ENCODE assay signal across 25 cellular contexts in the genomic region with DNA sequence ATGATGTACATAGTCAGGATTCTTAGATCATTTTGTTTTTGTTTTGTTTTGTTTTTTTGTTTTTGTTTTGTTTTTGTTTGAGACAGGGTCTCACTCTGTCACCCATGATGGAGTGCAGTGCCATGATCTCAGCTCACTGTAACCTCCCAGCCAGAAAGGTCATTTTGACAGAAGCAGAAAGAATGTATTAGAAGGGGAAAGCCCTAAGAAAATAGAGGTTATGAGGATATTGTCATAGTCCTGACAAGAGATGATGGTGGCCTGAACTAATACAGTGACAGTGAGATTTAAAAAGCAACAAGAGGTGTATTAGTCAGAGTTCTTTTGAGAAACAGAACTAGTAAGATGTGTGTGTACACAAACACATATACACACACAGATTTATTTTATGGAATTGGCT.
"Had no signal": no experiment of that assay in that cellular context is flagged by ENCODE, and none has a peak within 500 bp of the region (broad histone marks: within the 10 kb centered on the region; RNA-seq: fewer than 3 reads in every experiment).

No MANE protein-coding gene starts in this region.

- H3K27ac Mint-ChIP-seq: endodermal cell; naive thymus-derived CD4-positive, alpha-beta T cell; nephron; type B pancreatic cell had no signal

- DNase-seq: colonic mucosa; effector CD8-positive, alpha-beta T cell; endodermal cell; foreskin melanocyte; glutamatergic neuron; heart right ventricle; hippocampal formation; left cardiac atrium; left lung; mesendoderm; midbrain; naive thymus-derived CD4-positive, alpha-beta T cell; nucleus accumbens; psoas muscle; right cardiac atrium; sigmoid colon; spleen; stimulated activated naive CD4-positive, alpha-beta T cell treated with Interleukin-2 at 50 U/mL for 16 hours; stomach; tibial artery had no signal

- H3K4me3 ChIP-seq: colonic mucosa, esophagus muscularis mucosa, heart right ventricle, left lung, psoas muscle, sigmoid colon, spleen, stomach, tibial artery had no signal

- FAIRE-seq: islet of Langerhans had no signal

- H3K4me1 Mint-ChIP-seq: endodermal cell, nephron had no signal

- H3K36me3 ChIP-seq: colonic mucosa, left lung, sigmoid colon, stomach, tibial artery had no signal

- ATAC-seq: heart right ventricle; left cardiac atrium; left lung; naive thymus-derived CD4-positive, alpha-beta T cell; psoas muscle; right cardiac atrium had no signal

- H3K9me3 ChIP-seq: colonic mucosa, esophagus muscularis mucosa, heart right ventricle, left lung, psoas muscle, sigmoid colon, spleen, stomach, tibial artery had no signal

- H3K27ac ChIP-seq: colonic mucosa, esophagus muscularis mucosa, heart right ventricle, left lung, psoas muscle, sigmoid colon, spleen, stomach, tibial artery had no signal

- H3K27me3 Mint-ChIP-seq: dendritic cell treated with granulocyte-macrophage colony-stimulating factor and Interleukin-4, amounts not matched to agents 40 ng/mL and 50 ng/mL, for 4 days; naive thymus-derived CD4-positive, alpha-beta T cell; type B pancreatic cell had no signal

- H3K27me3 ChIP-seq: colonic mucosa, esophagus muscularis mucosa, left lung, sigmoid colon, spleen, stomach, tibial artery had no signal

- H3K9me3 Mint-ChIP-seq: dendritic cell treated with granulocyte-macrophage colony-stimulating factor and Interleukin-4, amounts not matched to agents 40 ng/mL and 50 ng/mL, for 4 days had no signal

- H3K4me3 Mint-ChIP-seq: dendritic cell treated with granulocyte-macrophage colony-stimulating factor and Interleukin-4, amounts not matched to agents 40 ng/mL and 50 ng/mL, for 4 days; endodermal cell; naive thymus-derived CD4-positive, alpha-beta T cell; nephron; type B pancreatic cell had no signal

- H3K4me1 ChIP-seq: colonic mucosa, esophagus muscularis mucosa, heart right ventricle, left lung, psoas muscle, sigmoid colon, spleen, stomach, tibial artery had no signal
